ENCODE assay signal across 1 cellular context in the genomic region with DNA sequence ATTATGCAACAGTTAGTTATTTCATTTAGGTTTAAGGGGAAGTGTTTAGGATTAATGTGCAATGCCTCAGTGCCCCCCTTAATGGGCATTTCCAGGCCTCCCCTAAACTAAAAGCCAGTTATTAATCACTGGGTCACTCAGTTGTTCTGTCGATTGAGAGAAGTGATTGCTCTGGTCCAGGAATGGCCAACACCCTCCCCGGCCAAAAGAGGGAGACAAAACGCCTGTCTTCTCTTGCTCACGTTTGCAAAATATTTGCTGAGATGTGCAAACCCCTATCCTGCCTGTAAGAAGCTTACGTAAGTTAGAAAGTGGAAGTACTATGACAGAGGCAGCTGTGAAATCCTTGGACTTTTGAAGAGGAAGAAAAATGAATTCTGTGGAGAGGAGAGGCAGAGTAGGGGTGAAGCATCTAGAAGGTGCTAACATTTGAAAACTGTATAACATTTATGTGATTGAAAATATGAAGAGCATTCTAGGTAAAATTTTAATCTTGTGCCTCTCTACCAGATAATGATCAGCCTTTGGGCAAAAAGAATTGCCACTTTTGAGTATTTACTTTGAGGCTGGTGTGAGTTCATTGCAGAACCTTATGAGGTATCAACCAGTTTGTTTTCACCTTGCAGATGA.
A peak's percentile ranks its signal among the peaks of the same experiment; 100 is the strongest.
TF ChIP-seq lines count a peak whose summit lies in the region.

No MANE protein-coding gene starts in this region.

TF ChIP-seq in GM12878, 131 proteins besides CTCF, POLR2A, EP300 and RAD21 (continued from another document):
- TF ChIP-seq, protein P1, sequence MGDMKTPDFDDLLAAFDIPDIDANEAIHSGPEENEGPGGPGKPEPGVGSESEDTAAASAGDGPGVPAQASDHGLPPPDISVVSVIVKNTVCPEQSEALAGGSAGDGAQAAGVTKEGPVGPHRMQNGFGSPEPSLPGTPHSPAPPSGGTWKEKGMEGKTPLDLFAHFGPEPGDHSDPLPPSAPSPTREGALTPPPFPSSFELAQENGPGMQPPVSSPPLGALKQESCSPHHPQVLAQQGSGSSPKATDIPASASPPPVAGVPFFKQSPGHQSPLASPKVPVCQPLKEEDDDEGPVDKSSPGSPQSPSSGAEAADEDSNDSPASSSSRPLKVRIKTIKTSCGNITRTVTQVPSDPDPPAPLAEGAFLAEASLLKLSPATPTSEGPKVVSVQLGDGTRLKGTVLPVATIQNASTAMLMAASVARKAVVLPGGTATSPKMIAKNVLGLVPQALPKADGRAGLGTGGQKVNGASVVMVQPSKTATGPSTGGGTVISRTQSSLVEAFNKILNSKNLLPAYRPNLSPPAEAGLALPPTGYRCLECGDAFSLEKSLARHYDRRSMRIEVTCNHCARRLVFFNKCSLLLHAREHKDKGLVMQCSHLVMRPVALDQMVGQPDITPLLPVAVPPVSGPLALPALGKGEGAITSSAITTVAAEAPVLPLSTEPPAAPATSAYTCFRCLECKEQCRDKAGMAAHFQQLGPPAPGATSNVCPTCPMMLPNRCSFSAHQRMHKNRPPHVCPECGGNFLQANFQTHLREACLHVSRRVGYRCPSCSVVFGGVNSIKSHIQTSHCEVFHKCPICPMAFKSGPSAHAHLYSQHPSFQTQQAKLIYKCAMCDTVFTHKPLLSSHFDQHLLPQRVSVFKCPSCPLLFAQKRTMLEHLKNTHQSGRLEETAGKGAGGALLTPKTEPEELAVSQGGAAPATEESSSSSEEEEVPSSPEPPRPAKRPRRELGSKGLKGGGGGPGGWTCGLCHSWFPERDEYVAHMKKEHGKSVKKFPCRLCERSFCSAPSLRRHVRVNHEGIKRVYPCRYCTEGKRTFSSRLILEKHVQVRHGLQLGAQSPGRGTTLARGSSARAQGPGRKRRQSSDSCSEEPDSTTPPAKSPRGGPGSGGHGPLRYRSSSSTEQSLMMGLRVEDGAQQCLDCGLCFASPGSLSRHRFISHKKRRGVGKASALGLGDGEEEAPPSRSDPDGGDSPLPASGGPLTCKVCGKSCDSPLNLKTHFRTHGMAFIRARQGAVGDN (IDR thresholded peaks at IDR 0.05), result no peak
- TF ChIP-seq BHLHE40 (IDR thresholded peaks at IDR 0.05; ENCODE audit: borderline replicate concordance in 1 of 2, low read depth in 2 of 2, low read length in 1 of 2) (peak in 1 of 2 experiments; percentile 47; a peak in 1 of 4 replicates), SPI1 (IDR thresholded peaks at IDR 0.05; ENCODE audit: borderline replicate concordance, insufficient read depth, low read depth, low read length) (no peak), ATF7 (IDR thresholded peaks at IDR 0.05; ENCODE audit: low read depth) (no peak), IRF3 (IDR thresholded peaks at IDR 0.05) (no peak), MEF2B (IDR thresholded peaks at IDR 0.05; ENCODE audit: partially characterized antibody, poor library complexity, severe bottlenecking) (no peak)
